8 cellular contexts compared by ENCODE assay signal in the genomic region with DNA sequence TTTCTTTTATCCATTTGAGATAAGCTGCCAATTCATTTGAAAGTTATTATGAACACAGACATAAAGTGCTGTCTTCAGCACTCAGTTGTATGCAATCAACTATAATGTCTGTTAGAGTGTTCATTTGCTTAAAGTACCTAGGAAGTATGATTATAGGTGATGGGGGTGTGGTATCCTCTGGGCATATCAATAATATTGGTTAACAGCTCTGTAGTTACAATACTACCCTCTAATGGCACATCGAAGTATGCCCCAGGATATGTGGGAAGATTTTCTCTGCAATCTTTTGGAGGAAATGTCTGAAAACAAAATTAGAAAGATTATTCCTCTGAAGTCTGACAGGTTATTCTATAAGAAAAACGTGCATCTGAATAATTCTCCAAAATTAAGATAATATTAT.
DNase-seq lines count a peak whose midpoint lies in the region; ATAC-seq and TF ChIP-seq lines count a peak whose summit lies in the region.
"Had no signal": no experiment of that assay in that cellular context is flagged by ENCODE, and none has a peak within 500 bp of the region (broad histone marks: within the 10 kb centered on the region; RNA-seq: fewer than 3 reads in every experiment).

No MANE protein-coding gene starts in this region.

- no peaks in the 10 kb centered on the region for H3F3A ChIP-seq in MM.1S (ENCODE audit: insufficient read depth, low read length)

- peaks cover 4% of the 10 kb centered on the region for H3K27me3 Mint-ChIP-seq in CD4-positive, alpha-beta T cell

- H3K4me1 ChIP-seq in MM.1S (ENCODE audit: low read length) (no peaks in the 10 kb centered on the region), osteoblast (ENCODE audit: insufficient read depth, low read length) (no peaks in the 10 kb centered on the region)

- H3K4me2 ChIP-seq in MM.1S (ENCODE audit: low read depth, low read length) (no peak overlapping the region), osteoblast (ENCODE audit: insufficient read depth, low read length) (no peak overlapping the region)

- H3K36me3 Mint-ChIP-seq in CD4-positive, alpha-beta T cell (ENCODE audit: low read depth) = no peaks in the 10 kb centered on the region

- no peak overlapping the region for H3K27ac Mint-ChIP-seq in CD4-positive, alpha-beta T cell

- POLR2A ChIA-PET in CD4-positive, alpha-beta T cell (lab: Charles Lee) = no interaction called here

- H3K4me3 Mint-ChIP-seq in CD4-positive, alpha-beta T cell = no peak overlapping the region

- no peak overlapping the region for H3K4me3 ChIP-seq in MM.1S (ENCODE audit: low read length)
- no peak overlapping the region for H3K4me3 ChIP-seq in dorsolateral prefrontal cortex
- H3K4me3 ChIP-seq in osteoblast (ENCODE audit: insufficient read depth, low read length) = no peak overlapping the region

- CTCF ChIA-PET in CD4-positive, alpha-beta T cell (lab: Charles Lee) = no interaction called here

- ATAC-seq in CD4-positive, alpha-beta T cell (ENCODE audit: poor library complexity) = no peak

- peaks cover 2% of the 10 kb centered on the region for H3K9me3 Mint-ChIP-seq in CD4-positive, alpha-beta T cell

- no peak overlapping the region for H2AFZ ChIP-seq in MM.1S (ENCODE audit: low read length)
- H2AFZ ChIP-seq in osteoblast (ENCODE audit: low read length) = no peak overlapping the region

- H4K20me1 ChIP-seq in MM.1S (ENCODE audit: insufficient read depth, low read length) (no peaks in the 10 kb centered on the region), osteoblast (ENCODE audit: insufficient read depth, low read length) (no peaks in the 10 kb centered on the region)

- DNase-seq in EL = peak; percentile 5
- no peak for DNase-seq in MM.1S
- no peak for DNase-seq in dorsolateral prefrontal cortex
- no peak for DNase-seq in osteoblast (ENCODE audit: insufficient read length, low spot score, missing footprints)
- DNase-seq in activated T-cell treated with anti-CD3 and anti-CD28 coated beads for 4 hours = no peak
- no peak for DNase-seq in CD4-positive, alpha-beta T cell
- no peak for DNase-seq in cerebellar nuclear complex (lab: John Stamatoyannopoulos, UW)
- DNase-seq: activated naive CD4-positive, alpha-beta T cell treated with anti-CD3 and anti-CD28 coated beads, Interleukin-2, amount 50 U/mL, for 16 hours had no signal

- H3K27me3 ChIP-seq in MM.1S (replicated peaks; ENCODE audit: insufficient read depth, low read length) (no peaks in the 10 kb centered on the region), dorsolateral prefrontal cortex (no peaks in the 10 kb centered on the region), osteoblast (ENCODE audit: insufficient read depth, low read length) (no peaks in the 10 kb centered on the region)
- no peaks in the 10 kb centered on the region for H3K27me3 ChIP-seq in CD4-positive, alpha-beta T cell (ENCODE audit: control insufficient read depth, insufficient read depth, low read length)

- no peak overlapping the region for H3K9ac ChIP-seq in MM.1S (ENCODE audit: low read length)

- H3K27ac ChIP-seq in MM.1S (ENCODE audit: low read length) = no peak overlapping the region
- H3K27ac ChIP-seq in dorsolateral prefrontal cortex = no peak overlapping the region
- no peak overlapping the region for H3K27ac ChIP-seq in osteoblast (ENCODE audit: low read depth, low read length)
- H3K27ac ChIP-seq in CD4-positive, alpha-beta T cell (ENCODE audit: low read depth, low read length) = no peak overlapping the region

- H3K9me2 ChIP-seq in MM.1S (replicated peaks; ENCODE audit: insufficient read depth, low read length) = no peaks in the 10 kb centered on the region

- H3K4me1 Mint-ChIP-seq in CD4-positive, alpha-beta T cell (ENCODE audit: low read depth) = no peaks in the 10 kb centered on the region

- TF ChIP-seq CTCF in MM.1S (IDR thresholded peaks at IDR 0.05; ENCODE audit: low read length) (peak; percentile 25; the same call in 1 of the 2 replicates), dorsolateral prefrontal cortex (IDR thresholded peaks at IDR 0.05 in 54 of 56, conservative IDR thresholded peaks at IDR 0.05 in 2 of 56; ENCODE audit: low read depth in 1 of 56, partially characterized antibody in 56 of 56) (peak in 36 of 56 donors; percentile 9 to 46 (median 28)), osteoblast (IDR thresholded peaks at IDR 0.05; ENCODE audit: extremely low read depth, low read depth, low read length) (peak; percentile 60)
- TF ChIP-seq CTCF in CD4-positive, alpha-beta T cell (IDR thresholded peaks at IDR 0.05) = no peak

- H3K36me3 ChIP-seq in MM.1S (replicated peaks; ENCODE audit: insufficient read depth, low read length) (no peaks in the 10 kb centered on the region), osteoblast (ENCODE audit: insufficient read depth, low read length) (no peaks in the 10 kb centered on the region)

- no peaks in the 10 kb centered on the region for H3K9me3 ChIP-seq in MM.1S (replicated peaks; ENCODE audit: insufficient read depth, low read length)
- H3K9me3 ChIP-seq in osteoblast (ENCODE audit: low read depth, low read length) = no peaks in the 10 kb centered on the region
- no peaks in the 10 kb centered on the region for H3K9me3 ChIP-seq in CD4-positive, alpha-beta T cell (ENCODE audit: control insufficient read depth, low read length)

- no peaks in the 10 kb centered on the region for H3K79me2 ChIP-seq in MM.1S (ENCODE audit: low read length)
- H3K79me2 ChIP-seq in osteoblast (ENCODE audit: insufficient read depth, low read length) = no peaks in the 10 kb centered on the region

- intact Hi-C loops in dorsolateral prefrontal cortex (cut with DNase I) = loop anchor here (5.0 to 10.0 kb wide), 2 partner anchors 430 to 432 kb away; partner anchors contain the start of gene ARL4A (in 2 of the 2)
- intact Hi-C loops in CD4-positive, alpha-beta T cell (cut with DNase I, micrococcal nuclease) = no loop called here

Comparison
In these comparisons a context has a peak if more than half of its experiments do, and no peak if none do; other contexts are left out.
1. intact Hi-C loops: an anchor here in dorsolateral prefrontal cortex (5.0 to 10.0 kb wide); none called in CD4-positive, alpha-beta T cell.